Comparison of ENCODE assay signal across 18 cellular contexts in the genomic region with DNA sequence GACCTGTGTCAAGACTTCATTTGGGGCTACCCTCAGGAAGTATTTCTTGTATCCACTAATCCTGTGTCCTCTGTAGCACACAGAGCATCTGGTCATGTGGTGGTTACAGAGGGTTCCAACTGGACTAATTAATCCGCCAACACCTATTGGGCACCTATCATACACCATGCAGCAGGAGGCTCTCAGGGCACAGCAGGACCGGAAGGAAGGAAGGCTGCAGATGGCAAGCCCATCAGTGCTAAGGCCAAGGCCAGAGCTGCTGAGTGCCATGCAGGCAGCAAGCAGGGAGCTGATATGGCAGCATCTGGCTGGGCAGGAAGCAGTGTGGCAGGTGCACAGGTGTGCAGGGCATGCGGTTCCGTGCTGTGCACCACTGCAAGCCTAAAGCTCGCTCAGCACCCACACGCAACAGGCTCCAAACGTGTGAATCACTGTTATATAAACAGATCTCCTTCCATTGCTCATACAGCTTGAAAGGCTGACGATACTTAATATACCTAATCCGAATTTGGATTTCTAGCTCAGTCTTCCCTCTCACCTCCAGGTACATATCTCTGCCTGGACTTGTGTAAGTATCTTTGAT.
DNase-seq lines count a peak whose midpoint lies in the region; ATAC-seq and TF ChIP-seq lines count a peak whose summit lies in the region.
"Had no signal": no experiment of that assay in that cellular context is flagged by ENCODE, and none has a peak within 500 bp of the region (broad histone marks: within the 10 kb centered on the region; RNA-seq: fewer than 3 reads in every experiment).

No MANE protein-coding gene starts in this region.

- H2BK15ac ChIP-seq in IMR-90 (ENCODE audit: low read depth, low read length) = no peak overlapping the region
- no peak overlapping the region for H2BK15ac ChIP-seq in neuronal stem cell (ENCODE audit: low read length)

- CTCF ChIA-PET in Caco-2 (lab: Charles Lee) = no interaction called here
- CTCF ChIA-PET in IMR-90 (lab: Yijun Ruan, JAX) = no interaction called here

- in situ Hi-C loops in IMR-90 (cut with MboI; ENCODE audit: low sequenced_read_pairs) = no loop called here
- in situ Hi-C loops in brain microvascular endothelial cell (cut with HindIII; ENCODE audit: low pct_ligation_motif_present, low sequenced_read_pairs) = no loop called here

- H4K8ac ChIP-seq in IMR-90 (ENCODE audit: low read depth in 2 of 2, low read length in 2 of 2) (no peak overlapping the region), neuronal stem cell (ENCODE audit: low read depth, low read length) (no peak overlapping the region)

- intact Hi-C loops in Caco-2 (cut with micrococcal nuclease; ENCODE audit: unreplicated experiment) = loop anchor here (1.0 kb wide), 1 partner anchor 10 kb away; no protein-coding TSS in a partner anchor
- intact Hi-C loops in IMR-90 (cut with micrococcal nuclease) = no loop called here

- H3K27me3 ChIP-seq in Caco-2 (replicated peaks; ENCODE audit: control insufficient read depth, insufficient read depth, low read length) = no peaks in the 10 kb centered on the region
- H3K27me3 ChIP-seq in IMR-90 (ENCODE audit: control insufficient read depth, insufficient read depth, low read length) = peaks cover 6% of the 10 kb centered on the region
- no peaks in the 10 kb centered on the region for H3K27me3 ChIP-seq in brain microvascular endothelial cell (replicated peaks)
- H3K27me3 ChIP-seq in neuronal stem cell (ENCODE audit: control insufficient read depth in 3 of 3, insufficient read depth in 3 of 3, low read depth in 1 of 3, low read length in 3 of 3) = no peaks in the 10 kb centered on the region
- H3K27me3 ChIP-seq: BE2C, MG63, pancreas, Peyer's patch had no signal

- H3K14ac ChIP-seq in IMR-90 (replicated peaks; ENCODE audit: low read depth, low read length) (no peak overlapping the region), neuronal stem cell (ENCODE audit: low read length) (peak overlapping the region; percentile 66)

- peak overlapping the region; percentile 3 for H3K27ac Mint-ChIP-seq in Caco-2 (ENCODE audit: unreplicated experiment)
- H3K27ac Mint-ChIP-seq: activated naive CD8-positive, alpha-beta T cell treated with anti-CD3 and anti-CD28 coated beads, Interleukin-2, amount 10 ng/mL, durations not matched to agents 7 days and 5 days; immature natural killer cell; T-helper 1 cell treated with Interleukin-12 subunit alpha and Interleukin-12 subunit beta and Interleukin-4 antibody, amounts not matched to agents 30 μg/mL and 1 μg/mL, for 36 hours had no signal

- H3K56ac ChIP-seq in IMR-90 (ENCODE audit: extremely low read depth, insufficient read depth, low read length) = no peak overlapping the region

- no peak overlapping the region for H3K9ac ChIP-seq in IMR-90 (ENCODE audit: low read depth, low read length)
- no peak overlapping the region for H3K9ac ChIP-seq in neuronal stem cell (ENCODE audit: low read depth, low read length, poor library complexity)

- peaks cover 8% of the 10 kb centered on the region for H3K4me1 Mint-ChIP-seq in Caco-2 (ENCODE audit: low read depth, unreplicated experiment)

- TF ChIP-seq POLR2A in IMR-90 (IDR thresholded peaks at IDR 0.05; ENCODE audit: low read depth, low read length) = no peak

- H2BK20ac ChIP-seq in IMR-90 (ENCODE audit: low read depth, low read length) = no peak overlapping the region

- no peak overlapping the region for H3K4me3 ChIP-seq in Caco-2 (ENCODE audit: low read depth, low read length)
- H3K4me3 ChIP-seq in IMR-90 (ENCODE audit: insufficient read depth, low read depth, low read length) = no peak overlapping the region
- H3K4me3 ChIP-seq in brain microvascular endothelial cell (ENCODE audit: low read depth, low read length) = no peak overlapping the region
- no peak overlapping the region for H3K4me3 ChIP-seq in neuronal stem cell (ENCODE audit: low read length in 2 of 2)
- H3K4me3 ChIP-seq: MG63, pancreas, Peyer's patch had no signal

- H2AK9ac ChIP-seq in IMR-90 (replicated peaks; ENCODE audit: low read depth, low read length, poor library complexity) = peak overlapping the region; percentile 28

- no peak overlapping the region for H4K5ac ChIP-seq in IMR-90 (ENCODE audit: low read depth, low read length)

- H3K23ac ChIP-seq in IMR-90 (ENCODE audit: low read depth, low read length) (no peak overlapping the region), neuronal stem cell (ENCODE audit: low read depth, low read length, poor library complexity) (no peak overlapping the region)

- no peak overlapping the region for H2BK12ac ChIP-seq in neuronal stem cell (ENCODE audit: low read length)

- no peak overlapping the region for H2BK120ac ChIP-seq in IMR-90 (ENCODE audit: low read depth, low read length)
- no peak overlapping the region for H2BK120ac ChIP-seq in neuronal stem cell (ENCODE audit: low read depth, low read length)

- H3K9me3 ChIP-seq in Caco-2 = no peaks in the 10 kb centered on the region
- no peaks in the 10 kb centered on the region for H3K9me3 ChIP-seq in IMR-90 (ENCODE audit: control insufficient read depth, insufficient read depth, low read length)
- H3K9me3 ChIP-seq in neuronal stem cell (replicated peaks in 1 of 2; ENCODE audit: control insufficient read depth in 2 of 2, insufficient read depth in 1 of 2, low read depth in 1 of 2, low read length in 2 of 2) = peaks cover 0 to under 1% of the 10 kb centered on the region in 2 donors
- H3K9me3 ChIP-seq: BE2C, MG63, pancreas, Peyer's patch had no signal

- H2AFZ ChIP-seq in IMR-90 (replicated peaks; ENCODE audit: low read length, poor library complexity) (peak overlapping the region; percentile 32), neuronal stem cell (ENCODE audit: low read length) (no peak overlapping the region)

- H3K4me1 ChIP-seq in Caco-2 (peaks cover 11% of the 10 kb centered on the region), IMR-90 (ENCODE audit: control insufficient read depth, insufficient read depth, low read length) (peaks cover 2% of the 10 kb centered on the region; the same call in 1 of the 2 replicates), neuronal stem cell (ENCODE audit: control insufficient read depth in 2 of 2, insufficient read depth in 1 of 2, low read depth in 1 of 2, low read length in 2 of 2) (peaks cover 0 to 9% of the 10 kb centered on the region in 2 donors)
- H3K4me1 ChIP-seq: BE2C, pancreas, Peyer's patch had no signal

- H3K27ac ChIP-seq in IMR-90 (ENCODE audit: insufficient read depth, low read length) (no peak overlapping the region), brain microvascular endothelial cell (no peak overlapping the region), neuronal stem cell (replicated peaks; ENCODE audit: low read length) (no peak overlapping the region)
- H3K27ac ChIP-seq: pancreas, Peyer's patch had no signal

- peaks cover 20% of the 10 kb centered on the region for H3K36me3 Mint-ChIP-seq in Caco-2 (ENCODE audit: insufficient read depth, unreplicated experiment)

- H4K91ac ChIP-seq in IMR-90 (ENCODE audit: insufficient read depth, low read depth, low read length) (no peak overlapping the region), neuronal stem cell (ENCODE audit: low read depth, low read length, poor library complexity) (no peak overlapping the region)

- H2AK5ac ChIP-seq in IMR-90 (ENCODE audit: low read depth, low read length) (no peak overlapping the region), neuronal stem cell (ENCODE audit: low read depth, low read length) (no peak overlapping the region)

- H3K4ac ChIP-seq in IMR-90 (ENCODE audit: low read depth, low read length) = no peak overlapping the region
- H3K4ac ChIP-seq in neuronal stem cell (ENCODE audit: low read length) = no peak overlapping the region

- H2BK5ac ChIP-seq in IMR-90 (ENCODE audit: low read depth, low read length, poor library complexity, severe bottlenecking) (no peak overlapping the region), neuronal stem cell (ENCODE audit: low read length) (no peak overlapping the region)

- no peak overlapping the region for H3K18ac ChIP-seq in IMR-90 (ENCODE audit: low read depth, low read length)
- no peak overlapping the region for H3K18ac ChIP-seq in neuronal stem cell (ENCODE audit: low read length)

- H3K9me3 Mint-ChIP-seq in Caco-2 (ENCODE audit: unreplicated experiment) = no peaks in the 10 kb centered on the region
- H3K9me3 Mint-ChIP-seq: activated naive CD8-positive, alpha-beta T cell treated with anti-CD3 and anti-CD28 coated beads, Interleukin-2, amount 10 ng/mL, durations not matched to agents 7 days and 5 days had no signal

- no peaks in the 10 kb centered on the region for H3K27me3 Mint-ChIP-seq in Caco-2 (ENCODE audit: insufficient read depth, unreplicated experiment)

- TF ChIP-seq CTCF in Caco-2 (IDR thresholded peaks at IDR 0.05; ENCODE audit: insufficient read depth in 1 of 2, low read depth in 1 of 2, low read length in 1 of 2, severe bottlenecking in 1 of 2, unreplicated experiment in 1 of 2) = no peak
- no peak for TF ChIP-seq CTCF in IMR-90 (conservative IDR thresholded peaks at IDR 0.05; ENCODE audit: low read depth, low read length)
- TF ChIP-seq CTCF in brain microvascular endothelial cell (IDR thresholded peaks at IDR 0.05; ENCODE audit: low read depth, low read length, missing control alignments) = no peak

- dilution Hi-C loops in IMR-90 (cut with HindIII; ENCODE audit: low sequenced_read_pairs, unreplicated experiment) = no loop called here

- H3K79me1 ChIP-seq in IMR-90 (ENCODE audit: low read depth in 1 of 2, low read length in 2 of 2) = no peaks in the 10 kb centered on the region
- no peaks in the 10 kb centered on the region for H3K79me1 ChIP-seq in neuronal stem cell (ENCODE audit: low read depth, low read length)

- H3K4me3 Mint-ChIP-seq in Caco-2 (ENCODE audit: unreplicated experiment) = no peak overlapping the region
- H3K4me3 Mint-ChIP-seq: activated naive CD8-positive, alpha-beta T cell treated with anti-CD3 and anti-CD28 coated beads, Interleukin-2, amount 10 ng/mL, durations not matched to agents 7 days and 5 days; immature natural killer cell; T-helper 1 cell treated with Interleukin-12 subunit alpha and Interleukin-12 subunit beta and Interleukin-4 antibody, amounts not matched to agents 30 μg/mL and 1 μg/mL, for 36 hours had no signal

- H3K36me3 ChIP-seq in Caco-2 (ENCODE audit: control insufficient read depth, insufficient read depth, low read length) = no peaks in the 10 kb centered on the region; the same call in 1 of the 2 replicates
- no peaks in the 10 kb centered on the region for H3K36me3 ChIP-seq in IMR-90 (ENCODE audit: control insufficient read depth, insufficient read depth, low read length)
- no peaks in the 10 kb centered on the region for H3K36me3 ChIP-seq in brain microvascular endothelial cell (replicated peaks)
- no peaks in the 10 kb centered on the region for H3K36me3 ChIP-seq in neuronal stem cell (replicated peaks in 1 of 2; ENCODE audit: control insufficient read depth in 2 of 2, insufficient read depth in 2 of 2, low read length in 2 of 2)
- H3K36me3 ChIP-seq: BE2C, pancreas, Peyer's patch had no signal

- no peak overlapping the region for H3K4me2 ChIP-seq in IMR-90 (ENCODE audit: low read depth, low read length)
- H3K4me2 ChIP-seq in neuronal stem cell (ENCODE audit: insufficient read depth, low read length, poor library complexity, severe bottlenecking) = no peak overlapping the region

- no peak for DNase-seq in Caco-2
- peak; percentile 9 for DNase-seq in IMR-90
- peak; percentile 24 for DNase-seq in brain microvascular endothelial cell
- no peak for DNase-seq in neuronal stem cell (ENCODE audit: low spot score)
- DNase-seq in DMS114 treated with DMSO at 0.1 percent for 48 hours (lab: John Stamatoyannopoulos, UW; ENCODE audit: unreplicated experiment) = no peak
- DNase-seq: activated naive CD8-positive, alpha-beta T cell treated with anti-CD3 and anti-CD28 coated beads, Interleukin-2, amount 10 ng/mL, durations not matched to agents 7 days and 5 days; activated T-cell treated with anti-CD3 and anti-CD28 coated beads for 4 hours; BE2C; cerebellar nuclear complex; immature natural killer cell; MG63; pancreas; Peyer's patch had no signal

- TF ChIP-seq RAD21 in IMR-90 (IDR thresholded peaks at IDR 0.05; ENCODE audit: low read length) = no peak

- H4K20me1 ChIP-seq in IMR-90 (ENCODE audit: insufficient read depth, low read length) = no peaks in the 10 kb centered on the region; the same call in 1 of the 2 replicates

- WGBS in IMR-90 (ENCODE audit: extremely low coverage in 2 of 2, insufficient read length in 1 of 2), 2 experiments = 40% methylated on average over 3 of the region's 9 CpGs; no CpG with 5 or more reads in 1 of the 2 experiments
- no CpG with 5 or more reads among the region's 9 CpGs for WGBS in neuronal stem cell (ENCODE audit: extremely low coverage in 2 of 2, insufficient read length in 2 of 2, insufficient replicate concordance in 1 of 2), 2 donors

- POLR2A ChIA-PET in Caco-2 (lab: Charles Lee) (no interaction called here), IMR-90 (lab: Charles Lee; ENCODE audit: unreplicated experiment) (no interaction called here)

- BruUV-seq in Caco-2 (replicated peaks; lab: Mats Ljungman, UMichigan) = no TSS peak
- BruUV-seq in IMR-90 (replicated peaks; lab: Mats Ljungman, UMichigan) = no TSS peak

- H3K9me1 ChIP-seq in IMR-90 (ENCODE audit: insufficient read depth, low read length) = peaks cover 4% of the 10 kb centered on the region; the same call in 1 of the 2 replicates

- ATAC-seq in IMR-90 (ENCODE audit: low read depth) = peak; percentile 42; the same call in 1 of the 2 replicates
- no peak for ATAC-seq in GM18870 (IDR thresholded peaks at IDR 0.05; ENCODE audit: unreplicated experiment)
- ATAC-seq in GM21619 (IDR thresholded peaks at IDR 0.05; ENCODE audit: unreplicated experiment) = no peak
- ATAC-seq in HG02759 (IDR thresholded peaks at IDR 0.05; ENCODE audit: unreplicated experiment) = no peak
- ATAC-seq: activated CD4-positive, CD25-positive, alpha-beta regulatory T cell treated with anti-CD3 and anti-CD28 coated beads, Interleukin-2, amount 50 U/mL, for 24 hours; pancreas had no signal

Comparison
In these comparisons a context has a peak if more than half of its experiments do, and no peak if none do; other contexts are left out.
1. DNase-seq: peak in IMR-90 (single experiment) and brain microvascular endothelial cell (single experiment); none in Caco-2 (0 of 2), neuronal stem cell (single experiment) and DMS114 treated with DMSO at 0.1 percent for 48 hours (single experiment).